ENCODE assay signal across 17 cellular contexts in the genomic region with DNA sequence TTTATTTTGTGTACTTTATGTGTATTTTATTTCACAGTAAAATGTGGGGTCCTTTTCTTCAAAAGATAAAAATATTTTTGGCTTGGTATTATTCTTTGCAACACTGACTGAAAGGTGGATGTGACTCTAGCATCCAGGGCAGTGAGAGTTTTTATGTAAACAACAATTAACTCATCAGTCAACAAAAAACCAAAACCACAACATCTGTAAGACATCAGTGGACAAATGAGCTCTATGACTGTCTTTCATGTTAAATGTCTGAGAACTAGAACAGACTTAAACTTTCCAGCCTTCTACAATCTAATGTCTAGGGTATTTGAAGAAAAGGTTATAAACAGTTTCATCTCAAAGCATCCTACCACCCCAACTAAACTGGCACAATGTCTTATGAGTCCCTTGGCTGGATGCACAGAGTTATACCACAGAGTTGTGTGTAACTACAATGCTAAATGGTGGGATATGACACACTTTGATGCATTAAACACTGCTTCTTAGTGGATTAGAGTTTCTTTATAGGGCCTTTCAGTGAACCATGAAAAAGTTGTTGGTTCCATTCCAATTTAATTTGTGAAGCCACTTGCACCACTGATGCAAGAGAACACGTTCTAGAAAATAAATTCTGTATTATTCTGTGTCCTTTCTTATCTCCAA.
"Had no signal": no experiment of that assay in that cellular context is flagged by ENCODE, and none has a peak within 500 bp of the region (broad histone marks: within the 10 kb centered on the region; RNA-seq: fewer than 3 reads in every experiment).

No MANE protein-coding gene starts in this region.

- FAIRE-seq: urothelium cell line had no signal

- H3K36me3 ChIP-seq: ascending aorta, breast epithelium, lower lobe of right lung, tibial nerve had no signal

- H3K27ac ChIP-seq: ascending aorta, breast epithelium, coronary artery, foreskin keratinocyte, lower lobe of right lung, tibial nerve had no signal

- H3K36me3 Mint-ChIP-seq: activated naive CD8-positive, alpha-beta T cell treated with anti-CD3 and anti-CD28 coated beads, Interleukin-2, amount 10 ng/mL, durations not matched to agents 7 days and 5 days; natural killer cell treated with Interleukin-12 subunit alpha and Interleukin-12 subunit beta and Interleukin-15 and Interleukin-18, amount 100 ng/mL, for 72 hours had no signal

- H3K27me3 ChIP-seq: ascending aorta, breast epithelium, foreskin keratinocyte, tibial nerve had no signal

- H3K4me3 Mint-ChIP-seq: activated naive CD8-positive, alpha-beta T cell treated with anti-CD3 and anti-CD28 coated beads, Interleukin-2, amount 10 ng/mL, durations not matched to agents 7 days and 5 days; activated T-helper 1 cell treated with anti-CD3 and anti-CD28 coated beads, Interleukin-12 subunit alpha, Interleukin-12 subunit beta, Interleukin-2, Interleukin-4 antibody, amounts not matched to agents 30 ng/mL and 10 ng/mL and 1 ng/mL, durations not matched to agents 14 hours and 24 hours and 36 hours; natural killer cell treated with Interleukin-12 subunit alpha and Interleukin-12 subunit beta and Interleukin-15 and Interleukin-18, amount 100 ng/mL, for 72 hours; stimulated activated naive CD8-positive, alpha-beta T cell treated with anti-CD3 and anti-CD28 coated beads, Interleukin-15, Interleukin-2, amounts not matched to agents 100 ng/mL and 50 ng/mL, for 24 hours had no signal

- H3K27ac Mint-ChIP-seq: activated naive CD8-positive, alpha-beta T cell treated with anti-CD3 and anti-CD28 coated beads, Interleukin-2, amount 10 ng/mL, durations not matched to agents 7 days and 5 days; activated T-helper 1 cell treated with anti-CD3 and anti-CD28 coated beads, Interleukin-12 subunit alpha, Interleukin-12 subunit beta, Interleukin-2, Interleukin-4 antibody, amounts not matched to agents 30 ng/mL and 10 ng/mL and 1 ng/mL, durations not matched to agents 14 hours and 24 hours and 36 hours; natural killer cell treated with Interleukin-12 subunit alpha and Interleukin-12 subunit beta and Interleukin-15 and Interleukin-18, amount 100 ng/mL, for 72 hours; stimulated activated naive CD8-positive, alpha-beta T cell treated with anti-CD3 and anti-CD28 coated beads, Interleukin-15, Interleukin-2, amounts not matched to agents 100 ng/mL and 50 ng/mL, for 24 hours had no signal

- H3K4me3 ChIP-seq: ascending aorta, breast epithelium, coronary artery, lower lobe of right lung, tibial nerve had no signal

- H3K9me3 Mint-ChIP-seq: activated naive CD8-positive, alpha-beta T cell treated with anti-CD3 and anti-CD28 coated beads, Interleukin-2, amount 10 ng/mL, durations not matched to agents 7 days and 5 days; activated T-helper 1 cell treated with anti-CD3 and anti-CD28 coated beads, Interleukin-12 subunit alpha, Interleukin-12 subunit beta, Interleukin-2, Interleukin-4 antibody, amounts not matched to agents 30 ng/mL and 10 ng/mL and 1 ng/mL, durations not matched to agents 14 hours and 24 hours and 36 hours; natural killer cell treated with Interleukin-12 subunit alpha and Interleukin-12 subunit beta and Interleukin-15 and Interleukin-18, amount 100 ng/mL, for 72 hours; stimulated activated naive CD8-positive, alpha-beta T cell treated with anti-CD3 and anti-CD28 coated beads, Interleukin-15, Interleukin-2, amounts not matched to agents 100 ng/mL and 50 ng/mL, for 24 hours had no signal

- H3K4me1 ChIP-seq: ascending aorta, breast epithelium, lower lobe of right lung had no signal

- ATAC-seq: foreskin keratinocyte; lower lobe of right lung; natural killer cell treated with Interleukin-12 subunit alpha and Interleukin-12 subunit beta and Interleukin-15 and Interleukin-18, amount 100 ng/mL, for 72 hours had no signal

- H3K9me3 ChIP-seq: ascending aorta, breast epithelium, lower lobe of right lung, tibial nerve had no signal

- H3K4me1 Mint-ChIP-seq: activated naive CD8-positive, alpha-beta T cell treated with anti-CD3 and anti-CD28 coated beads, Interleukin-2, amount 10 ng/mL, durations not matched to agents 7 days and 5 days had no signal

- DNase-seq: activated CD4-positive, alpha-beta T cell treated with anti-CD3 and anti-CD28 coated beads, Interleukin-2, amount 50 U/mL, for 48 hours; activated naive CD8-positive, alpha-beta T cell treated with anti-CD3 and anti-CD28 coated beads, Interleukin-2, amount 10 ng/mL, durations not matched to agents 7 days and 5 days; foreskin keratinocyte; hypothalamus; islet precursor cell; lower lobe of right lung; nucleus accumbens; retina; stimulated activated CD4-positive, alpha-beta T cell treated with anti-CD3 and anti-CD28 coated beads, Interleukin-2, amount 100 ng/mL, for 24 hours had no signal
